ENCODE assay signal across 1 cellular context in genomic region chr2:136328396-136328795, GRCh38.
TF ChIP-seq lines count a peak whose summit lies in the region.

No MANE protein-coding gene starts in this region.

TF ChIP-seq in WTC11, 78 proteins besides CTCF, POLR2A, EP300 and RAD21 (continued from another document):
- TF ChIP-seq CDX4 (CRISPR knock-in tag; IDR thresholded peaks at IDR 0.05; ENCODE audit: borderline replicate concordance), result no peak
